In genomic region chr11:44950625-44951472, GRCh38 we compare ENCODE assay signal across 8 cellular contexts. TPM values are rescaled to one million over a fixed set of nuclear protein-coding genes. Genes with fewer than 3 reads are reported as not detected.
DNase-seq lines count a peak whose midpoint lies in the region; ATAC-seq and TF ChIP-seq lines count a peak whose summit lies in the region.

TSS of gene TP53I11 (minus strand) at chr11:44950883. CDS start at chr11:44938335, 12,548 bp downstream.

- peaks cover 7% of the 10 kb centered on the region for H3K27me3 Mint-ChIP-seq in activated T-cell treated with anti-CD3 and anti-CD28 coated beads, Interleukin-2, amount 50 U/mL, for 24 hours
- no peaks in the 10 kb centered on the region for H3K27me3 Mint-ChIP-seq in naive B cell

- peak within 1 kb of the TSS; percentile 69 to 93 (median 87) for H3K4me3 ChIP-seq in esophagus muscularis mucosa

- no peaks in the 10 kb centered on the region for H3K9me3 ChIP-seq in esophagus muscularis mucosa

- H3K27ac Mint-ChIP-seq in activated T-cell treated with anti-CD3 and anti-CD28 coated beads, Interleukin-2, amount 50 U/mL, for 24 hours, result no peak within 1 kb of the TSS
- H3K27ac Mint-ChIP-seq in naive B cell, result peak within 1 kb of the TSS in 5 of 6 donors; percentile 81 to 97 (median 92)

- intact Hi-C loops in esophagus muscularis mucosa (cut with DNase I), result no loop called here

- 40% methylated on average over 7 of the region's 83 CpGs for whole genome bisulfite sequencing in esophagus muscularis mucosa

- TF ChIP-seq POLR2A in esophagus muscularis mucosa (IDR thresholded peaks at IDR 0.05; ENCODE audit: low read depth), result peak; percentile 26

- TF ChIP-seq EP300 in esophagus muscularis mucosa (IDR thresholded peaks at IDR 0.05), result no peak

- peak within 1 kb of the TSS; percentile 77 for H3K4me3 Mint-ChIP-seq in activated T-cell treated with anti-CD3 and anti-CD28 coated beads, Interleukin-2, amount 50 U/mL, for 24 hours
- peak within 1 kb of the TSS; percentile 88 to 96 (median 94) for H3K4me3 Mint-ChIP-seq in naive B cell

- DNase-seq in DMS79 treated with DMSO at 0.1 percent for 48 hours (lab: John Stamatoyannopoulos, UW) (peak; percentile 37), DMS79 (lab: John Stamatoyannopoulos, UW) (no peak), NCI-H774 (lab: John Stamatoyannopoulos, UW) (peak; percentile 78), esophagus muscularis mucosa (ENCODE audit: extremely low spot score) (no peak), naive B cell (peak; percentile 72)
- peak; percentile 81 for DNase-seq in activated T-cell treated with anti-CD3 and anti-CD28 coated beads, Interleukin-2, amount 50 U/mL, for 24 hours
- DNase-seq in stimulated activated naive CD4-positive, alpha-beta T cell (lab: John Stamatoyannopoulos, UW), result peak in 5 of 6 experiments; percentile 14 to 31 (median 28)

- H3K4me1 ChIP-seq in esophagus muscularis mucosa, result peaks cover 48 to 69% (median 63%) of the 10 kb centered on the region in 4 donors

- ATAC-seq in naive B cell (ENCODE audit: low read depth in 2 of 2) (peak; percentile 73 to 74), HG03442 (IDR thresholded peaks at IDR 0.05; ENCODE audit: unreplicated experiment) (no peak)

- no peaks in the 10 kb centered on the region for H3K27me3 ChIP-seq in esophagus muscularis mucosa

- H3K27ac ChIP-seq in esophagus muscularis mucosa (replicated peaks in 1 of 4), result peak within 1 kb of the TSS; percentile 79 to 86 (median 84)

- H3K36me3 Mint-ChIP-seq in activated T-cell treated with anti-CD3 and anti-CD28 coated beads, Interleukin-2, amount 50 U/mL, for 24 hours (ENCODE audit: low read depth), result no peaks in the 10 kb centered on the region
- H3K36me3 Mint-ChIP-seq in naive B cell, result no peaks in the 10 kb centered on the region

- H3K36me3 ChIP-seq in esophagus muscularis mucosa, result peaks cover 0 to 5% (median 0%) of the 10 kb centered on the region in 4 donors

- H3K4me1 Mint-ChIP-seq in activated T-cell treated with anti-CD3 and anti-CD28 coated beads, Interleukin-2, amount 50 U/mL, for 24 hours (ENCODE audit: low read depth), result peaks cover 17% of the 10 kb centered on the region
- peaks cover 45 to 70% (median 59%) of the 10 kb centered on the region in 3 donors for H3K4me1 Mint-ChIP-seq in naive B cell

- TF ChIP-seq CTCF in esophagus muscularis mucosa (IDR thresholded peaks at IDR 0.05), result peak; percentile 65 to 79 (median 76)

- H3K9me3 Mint-ChIP-seq in activated T-cell treated with anti-CD3 and anti-CD28 coated beads, Interleukin-2, amount 50 U/mL, for 24 hours, result no peaks in the 10 kb centered on the region
- no peaks in the 10 kb centered on the region for H3K9me3 Mint-ChIP-seq in naive B cell

RNA-seq across cellular contexts. Expression of gene TP53I11, which starts in this region (rescaled TPM):
- 10 to 100 TPM; 51.1 to 76.1 (median 59.2) TPM for total RNA-seq in esophagus muscularis mucosa
- polyA plus RNA-seq in naive B cell (ENCODE audit: low read depth in 6 of 6), result 10 to 100 TPM; 29.7 to 68.5 (median 39.4) TPM

Comparison
In these comparisons a context has a peak if more than half of its experiments do, and no peak if none do; other contexts are left out.
1. DNase-seq: peak in DMS79 treated with DMSO at 0.1 percent for 48 hours (single experiment), NCI-H774 (single experiment), activated T-cell treated with anti-CD3 and anti-CD28 coated beads, Interleukin-2, amount 50 U/mL, for 24 hours (single experiment), naive B cell (single experiment) and stimulated activated naive CD4-positive, alpha-beta T cell (5 of 6); none in DMS79 (single experiment) and esophagus muscularis mucosa (single experiment).